Comparison of ENCODE assay signal across 12 cellular contexts in the genomic region with DNA sequence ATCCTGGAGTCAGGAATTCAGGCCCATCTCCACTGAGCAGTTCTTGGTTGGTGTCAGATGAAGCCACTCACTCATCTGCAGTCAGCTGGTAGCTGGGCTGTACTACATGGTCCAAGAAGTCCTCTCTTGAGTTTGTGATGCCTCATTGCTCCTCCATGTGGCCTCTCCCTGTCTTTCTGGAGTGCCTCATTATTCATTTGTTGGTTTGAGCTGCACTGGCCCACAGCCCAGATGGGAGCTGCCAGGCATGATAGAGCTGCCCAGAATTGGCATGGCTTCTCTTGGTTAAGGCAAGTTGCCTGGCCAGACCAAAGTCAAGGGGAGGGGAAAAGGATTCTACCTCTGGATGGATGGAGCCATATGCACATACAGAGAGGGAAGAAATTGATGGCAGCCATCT. TPM values are rescaled to one million over a fixed set of nuclear protein-coding genes. Genes with fewer than 3 reads are reported as not detected.
A peak's percentile ranks its signal among the peaks of the same experiment; 100 is the strongest.
DNase-seq lines count a peak whose midpoint lies in the region; ATAC-seq, FAIRE-seq and TF ChIP-seq lines count a peak whose summit lies in the region.
"Had no signal": no experiment of that assay in that cellular context is flagged by ENCODE, and none has a peak within 500 bp of the region (broad histone marks: within the 10 kb centered on the region; RNA-seq: fewer than 3 reads in every experiment).

No MANE protein-coding gene starts in this region.

- no peak for TF ChIP-seq POLR2A in GM12891 (IDR thresholded peaks at IDR 0.05; ENCODE audit: low read depth, low read length)

- H3K27me3 Mint-ChIP-seq in progenitor cell of endocrine pancreas, result no peaks in the 10 kb centered on the region

- no peak for TF ChIP-seq CTCF in progenitor cell of endocrine pancreas (IDR thresholded peaks at IDR 0.05; ENCODE audit: unreplicated experiment)

- H3K27ac ChIP-seq in epithelial cell of prostate, result no peak overlapping the region
- H3K27ac ChIP-seq: VCaP had no signal

- peaks cover 20% of the 10 kb centered on the region for H3K36me3 Mint-ChIP-seq in progenitor cell of endocrine pancreas (ENCODE audit: insufficient read depth)

- H3K27ac Mint-ChIP-seq in progenitor cell of endocrine pancreas, result no peak overlapping the region

- FAIRE-seq in GM12891 (lab: Jason Lieb, UNC), result peak; percentile 61
- FAIRE-seq: GM12878, keratinocyte had no signal

- H3K4me3 Mint-ChIP-seq in progenitor cell of endocrine pancreas (ENCODE audit: low read depth), result no peak overlapping the region

- no peak for ATAC-seq in stimulated activated naive CD8-positive, alpha-beta T cell treated with anti-CD3 and anti-CD28 coated beads, Interleukin-15, Interleukin-2, amounts not matched to agents 100 U/mL and 50 U/mL, for 24 hours
- ATAC-seq: GM12878 had no signal

- H3K9me3 Mint-ChIP-seq in progenitor cell of endocrine pancreas (ENCODE audit: low read depth), result no peaks in the 10 kb centered on the region

- H3K4me1 Mint-ChIP-seq in progenitor cell of endocrine pancreas (ENCODE audit: low read depth), result no peaks in the 10 kb centered on the region

- DNase-seq in GM12891 (ENCODE audit: insufficient read length, low spot score) (no peak), NCI-H345 treated with DMSO at 0.1 percent for 48 hours (lab: John Stamatoyannopoulos, UW; ENCODE audit: unreplicated experiment) (peak; percentile 71), epithelial cell of prostate (ENCODE audit: low read depth, low spot score) (peak; percentile 60), pons (ENCODE audit: low spot score) (peak; percentile 94), SIG-M5 (lab: John Stamatoyannopoulos, UW) (no peak), progenitor cell of endocrine pancreas (ENCODE audit: low spot score, unreplicated experiment) (no peak), GF-D8 (lab: John Stamatoyannopoulos, UW) (no peak)
- no peak for DNase-seq in stimulated activated naive CD8-positive, alpha-beta T cell treated with anti-CD3 and anti-CD28 coated beads, Interleukin-15, Interleukin-2, amounts not matched to agents 100 U/mL and 50 U/mL, for 24 hours
- DNase-seq: NCI-H1048 had no signal

TF ChIP-seq in GM12891, 5 proteins besides CTCF, POLR2A, EP300 and RAD21:
- no peak for TF ChIP-seq SPI1 (IDR thresholded peaks at IDR 0.05; ENCODE audit: low read depth, low read length)
- no peak for TF ChIP-seq PAX5 (IDR thresholded peaks at IDR 0.05; ENCODE audit: insufficient read depth, low read length, severe bottlenecking)
- no peak for TF ChIP-seq POLR2AphosphoS5 (IDR thresholded peaks at IDR 0.05; ENCODE audit: low read depth, low read length)
- no peak for TF ChIP-seq TAF1 (IDR thresholded peaks at IDR 0.05; ENCODE audit: low read depth, low read length)
- TF ChIP-seq POU2F2 (IDR thresholded peaks at IDR 0.05; ENCODE audit: low read depth, low read length), result no peak

RNA-seq across cellular contexts. Expression of a gene that starts 8.0 kb away (rescaled TPM):
- 5.2 TPM for polyA plus RNA-seq in GM12891 (2012; ENCODE audit: low read depth, missing spikeins)
- 8.9 and 13.5 TPM in 2 replicates for total RNA-seq in progenitor cell of endocrine pancreas

RNA-seq across cellular contexts. Expression of a gene that starts 8.1 kb away (rescaled TPM):
- polyA plus RNA-seq in GM12891 (2012; ENCODE audit: low read depth, missing spikeins), result 41.7 TPM
- 54.7 and 60.6 TPM in 2 replicates for total RNA-seq in progenitor cell of endocrine pancreas

Comparison
In these comparisons a context has a peak if more than half of its experiments do, and no peak if none do; other contexts are left out.
1. DNase-seq: peak in NCI-H345 treated with DMSO at 0.1 percent for 48 hours (single experiment), epithelial cell of prostate (single experiment) and pons (single experiment); none in GM12891 (single experiment), SIG-M5 (single experiment), progenitor cell of endocrine pancreas (single experiment), GF-D8 (single experiment) and stimulated activated naive CD8-positive, alpha-beta T cell treated with anti-CD3 and anti-CD28 coated beads, Interleukin-15, Interleukin-2, amounts not matched to agents 100 U/mL and 50 U/mL, for 24 hours (single experiment).